ENCODE assay signal across 9 cellular contexts in the genomic region with DNA sequence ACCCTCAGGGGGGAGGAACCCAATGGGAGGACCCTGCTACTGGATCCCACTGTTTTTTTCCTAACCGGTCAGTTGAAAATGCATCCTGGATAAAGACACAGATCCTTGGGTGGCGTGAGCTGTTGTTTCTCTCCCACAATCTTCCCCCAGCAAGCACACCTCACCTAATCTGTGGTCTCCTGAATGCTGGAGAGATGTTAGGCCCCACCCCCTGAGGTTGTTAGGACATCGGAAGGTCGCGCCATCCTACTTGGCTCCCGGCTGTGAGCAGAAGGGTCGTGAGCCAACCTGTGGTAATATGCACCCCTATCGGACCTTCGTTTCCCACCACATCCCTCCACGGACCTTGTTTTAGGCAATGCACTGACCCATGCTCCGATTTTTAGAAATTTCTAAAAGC.
A peak's percentile ranks its signal among the peaks of the same experiment; 100 is the strongest.
DNase-seq lines count a peak whose midpoint lies in the region; ATAC-seq, FAIRE-seq and TF ChIP-seq lines count a peak whose summit lies in the region.
"Had no signal": no experiment of that assay in that cellular context is flagged by ENCODE, and none has a peak within 500 bp of the region (broad histone marks: within the 10 kb centered on the region; RNA-seq: fewer than 3 reads in every experiment).

No MANE protein-coding gene starts in this region.

- H3K79me2 ChIP-seq in astrocyte (ENCODE audit: insufficient read depth, low read length): peaks cover 99% of the 10 kb centered on the region

- H3K9me3 Mint-ChIP-seq in IgD-negative memory B cell (no peaks in the 10 kb centered on the region), astrocyte (ENCODE audit: unreplicated experiment) (no peaks in the 10 kb centered on the region)
- H3K9me3 Mint-ChIP-seq in stimulated activated naive B cell treated with anti-CD40 and anti-IgM and Interleukin-4, amounts not matched to agents 10 μg/mL and 1 μg/mL and 100 μg/mL, for 72 hours: no peaks in the 10 kb centered on the region

- no peaks in the 10 kb centered on the region for H3K27me3 ChIP-seq in astrocyte (ENCODE audit: insufficient read depth, low read length)

- peak overlapping the region; percentile 86 for H3K9ac ChIP-seq in astrocyte (ENCODE audit: low read length)

- H3K36me3 Mint-ChIP-seq in IgD-negative memory B cell (no peaks in the 10 kb centered on the region), astrocyte (ENCODE audit: low read depth, unreplicated experiment) (peaks cover 9% of the 10 kb centered on the region)
- H3K36me3 Mint-ChIP-seq in stimulated activated naive B cell treated with anti-CD40 and anti-IgM and Interleukin-4, amounts not matched to agents 10 μg/mL and 1 μg/mL and 100 μg/mL, for 72 hours: no peaks in the 10 kb centered on the region

- H3K9me3 ChIP-seq in astrocyte (ENCODE audit: insufficient read depth, low read depth, low read length) (no peaks in the 10 kb centered on the region), iPS-18c (ENCODE audit: control insufficient read depth, insufficient read depth, low read length) (no peaks in the 10 kb centered on the region)

- no peak for DNase-seq in astrocyte (ENCODE audit: low read depth)
- no peak for DNase-seq in stimulated activated naive B cell treated with anti-CD40 and anti-IgM and Interleukin-4, amounts not matched to agents 10 μg/mL and 1 μg/mL and 100 μg/mL, for 72 hours
- no peak for DNase-seq in NCI-H2196 (lab: John Stamatoyannopoulos, UW; ENCODE audit: unreplicated experiment)
- DNase-seq in mesenteric fat pad (ENCODE audit: low spot score): no peak
- no peak for DNase-seq in LoVo (ENCODE audit: low spot score)
- no peak for DNase-seq in NOMO-1 (lab: John Stamatoyannopoulos, UW; ENCODE audit: unreplicated experiment in 2 of 2)

- TF ChIP-seq CTCF in astrocyte (IDR thresholded peaks at IDR 0.05; ENCODE audit: insufficient read depth, low read depth, low read length): no peak

- no peak overlapping the region for H2AFZ ChIP-seq in astrocyte (ENCODE audit: low read depth, low read length)

- H3K27ac Mint-ChIP-seq in IgD-negative memory B cell (peak overlapping the region in 2 of 3 donors; percentile 39 to 82), astrocyte (ENCODE audit: unreplicated experiment) (peak overlapping the region; percentile 75)
- H3K27ac Mint-ChIP-seq in stimulated activated naive B cell treated with anti-CD40 and anti-IgM and Interleukin-4, amounts not matched to agents 10 μg/mL and 1 μg/mL and 100 μg/mL, for 72 hours: no peak overlapping the region

- FAIRE-seq in astrocyte (lab: Jason Lieb, UNC): no peak
- FAIRE-seq: endometrium had no signal

- H3K4me1 ChIP-seq in astrocyte (ENCODE audit: insufficient read depth, low read length): peaks cover 73% of the 10 kb centered on the region

- H3K4me2 ChIP-seq in astrocyte (ENCODE audit: low read length): peak overlapping the region; percentile 91

- H3K4me3 Mint-ChIP-seq in IgD-negative memory B cell (peak overlapping the region; percentile 93 to 98 (median 97)), astrocyte (ENCODE audit: unreplicated experiment) (peak overlapping the region; percentile 99)
- peak overlapping the region; percentile 92 to 95 for H3K4me3 Mint-ChIP-seq in stimulated activated naive B cell treated with anti-CD40 and anti-IgM and Interleukin-4, amounts not matched to agents 10 μg/mL and 1 μg/mL and 100 μg/mL, for 72 hours

- peak overlapping the region; percentile 86 for H3K27ac ChIP-seq in astrocyte (ENCODE audit: low read depth, low read length)

- no peak for ATAC-seq in stimulated activated naive B cell treated with anti-CD40 and anti-IgM and Interleukin-4, amounts not matched to agents 10 μg/mL and 1 μg/mL and 100 μg/mL, for 72 hours (replicated peaks)

- H4K20me1 ChIP-seq in astrocyte (ENCODE audit: insufficient read depth, low read length): peaks cover 80% of the 10 kb centered on the region

- peaks cover 8% of the 10 kb centered on the region for H3K36me3 ChIP-seq in astrocyte (ENCODE audit: insufficient read depth, low read length)

- H3K4me1 Mint-ChIP-seq in IgD-negative memory B cell (peaks cover 14 to 20% (median 19%) of the 10 kb centered on the region in 3 donors), astrocyte (ENCODE audit: low read depth, unreplicated experiment) (peaks cover 58% of the 10 kb centered on the region)
- H3K4me1 Mint-ChIP-seq in stimulated activated naive B cell treated with anti-CD40 and anti-IgM and Interleukin-4, amounts not matched to agents 10 μg/mL and 1 μg/mL and 100 μg/mL, for 72 hours: peaks cover 32 to 47% of the 10 kb centered on the region in 2 donors

- H3K27me3 Mint-ChIP-seq in IgD-negative memory B cell: peaks cover 15% of the 10 kb centered on the region
- H3K27me3 Mint-ChIP-seq in astrocyte (ENCODE audit: low read depth, unreplicated experiment): no peaks in the 10 kb centered on the region
- peaks cover 0 to 7% of the 10 kb centered on the region in 2 donors for H3K27me3 Mint-ChIP-seq in stimulated activated naive B cell treated with anti-CD40 and anti-IgM and Interleukin-4, amounts not matched to agents 10 μg/mL and 1 μg/mL and 100 μg/mL, for 72 hours

- H3K4me3 ChIP-seq in astrocyte (ENCODE audit: insufficient read depth, low read depth, low read length) (peak overlapping the region; percentile 67), iPS-18c (ENCODE audit: insufficient read depth, low read depth, low read length) (peak overlapping the region; percentile 84)
